In genomic region chr11:121207485-121208115, GRCh38 we compare ENCODE assay signal across 19 cellular contexts.
DNase-seq lines count a peak whose midpoint lies in the region; ATAC-seq and TF ChIP-seq lines count a peak whose summit lies in the region.
"Had no signal": no experiment of that assay in that cellular context is flagged by ENCODE, and none has a peak within 500 bp of the region (broad histone marks: within the 10 kb centered on the region; RNA-seq: fewer than 3 reads in every experiment).

No MANE protein-coding gene starts in this region.

- H3K4me1 ChIP-seq in mucosa of descending colon (ENCODE audit: low read depth), result peaks cover 9% of the 10 kb centered on the region

- no peaks in the 10 kb centered on the region for H3K9me3 ChIP-seq in mucosa of descending colon
- H3K9me3 ChIP-seq: BLaER1 treated with 17β-estradiol and CSF1 and Interleukin-3, amounts not matched to agents 10 nM and 100 nM; left ventricle myocardium inferior; tibial nerve had no signal

- ATAC-seq in GM18520 (IDR thresholded peaks at IDR 0.05; ENCODE audit: unreplicated experiment) (peak; percentile 43), HG02588 (IDR thresholded peaks at IDR 0.05; ENCODE audit: unreplicated experiment) (peak; percentile 62), HG03575 (IDR thresholded peaks at IDR 0.05; ENCODE audit: extremely low read depth, insufficient number of reproducible peaks, low FRiP score, unreplicated experiment) (peak; percentile 64), left lobe of liver (peak; percentile 40), mucosa of descending colon (no peak)
- ATAC-seq: naive thymus-derived CD8-positive, alpha-beta T cell had no signal

- H3K36me3 ChIP-seq in mucosa of descending colon (ENCODE audit: low read depth), result no peaks in the 10 kb centered on the region
- H3K36me3 ChIP-seq: BLaER1 treated with 17β-estradiol and CSF1 and Interleukin-3, amounts not matched to agents 10 nM and 100 nM; left ventricle myocardium inferior; tibial nerve had no signal

- H3K4me3 ChIP-seq in mucosa of descending colon (no peak overlapping the region), lower leg skin (ENCODE audit: low read depth, poor library complexity, severe bottlenecking) (no peak overlapping the region)
- H3K4me3 ChIP-seq: BLaER1 treated with 17β-estradiol and CSF1 and Interleukin-3, amounts not matched to agents 10 nM and 100 nM; left ventricle myocardium inferior; tibial nerve had no signal

- no peak for TF ChIP-seq POLR2A in lower leg skin (IDR thresholded peaks at IDR 0.05)

- DNase-seq in left lobe of liver (ENCODE audit: low spot score), result no peak
- DNase-seq in mucosa of descending colon, result no peak
- no peak for DNase-seq in NCI-H2107 (lab: John Stamatoyannopoulos, UW)
- no peak for DNase-seq in lower leg skin (ENCODE audit: low spot score in 2 of 2)
- DNase-seq in midbrain (lab: John Stamatoyannopoulos, UW), result no peak
- DNase-seq: activated CD4-positive, alpha-beta T cell treated with anti-CD3 and anti-CD28 coated beads for 1 hour; activated T-cell treated with anti-CD3 and anti-CD28 coated beads for 4 hours; KG1; left ventricle myocardium inferior; naive thymus-derived CD8-positive, alpha-beta T cell; NCI-H1436; NCI-H774; stimulated activated CD4-positive, alpha-beta T cell treated with anti-CD3 and anti-CD28 coated beads, Interleukin-1b, Interleukin-23, amount 100 ng/mL, for 48 hours; stimulated activated CD8-positive, alpha-beta memory T cell treated with anti-CD3 and anti-CD28 coated beads, Interleukin-4, amount 100 ng/mL, for 48 hours had no signal

- TF ChIP-seq CTCF in mucosa of descending colon (IDR thresholded peaks at IDR 0.05) (no peak), lower leg skin (IDR thresholded peaks at IDR 0.05) (no peak)

- intact Hi-C loops in mucosa of descending colon (cut with DNase I, micrococcal nuclease), result no loop called here
- intact Hi-C loops in lower leg skin (cut with DNase I; ENCODE audit: low total_unique reads), result no loop called here
